8 cellular contexts compared by ENCODE assay signal in genomic region chr5:154038604-154039457, GRCh38. TPM values are rescaled to one million over a fixed set of nuclear protein-coding genes. Genes with fewer than 3 reads are reported as not detected.
DNase-seq lines count a peak whose midpoint lies in the region; ATAC-seq and TF ChIP-seq lines count a peak whose summit lies in the region.

Gene FAM114A2 (minus strand): TSS chr5:154038910. CDS start chr5:154034953, 3,957 bp downstream.
Gene MFAP3 (plus strand): TSS chr5:154038967. CDS start chr5:154049723, 10,756 bp downstream.

- no peaks in the 10 kb centered on the region for H3K9me3 Mint-ChIP-seq in activated T-helper 2 cell treated with anti-CD3 and anti-CD28 coated beads, Interferon-gamma antibody, Interleukin-2, Interleukin-4, amounts not matched to agents 10 μg/mL and 5 μg/mL and 100 μg/mL, durations not matched to agents 14 hours and 24 hours and 36 hours
- H3K9me3 Mint-ChIP-seq in natural killer cell: no peaks in the 10 kb centered on the region

- peak within 1 kb of the TSS; percentile 98 for H3K4me3 Mint-ChIP-seq in activated T-helper 2 cell treated with anti-CD3 and anti-CD28 coated beads, Interferon-gamma antibody, Interleukin-2, Interleukin-4, amounts not matched to agents 10 μg/mL and 5 μg/mL and 100 μg/mL, durations not matched to agents 14 hours and 24 hours and 36 hours (ENCODE audit: low read depth)
- peak within 1 kb of the TSS; percentile 96 for H3K4me3 Mint-ChIP-seq in natural killer cell

- H3K27ac ChIP-seq in RWPE2 (ENCODE audit: poor library complexity, severe bottlenecking): peak within 1 kb of the TSS; percentile 63

- intact Hi-C loops in activated T-helper 2 cell treated with anti-CD3 and anti-CD28 coated beads, Interferon-gamma antibody, Interleukin-2, Interleukin-4, amounts not matched to agents 10 μg/mL and 5 μg/mL and 100 μg/mL, durations not matched to agents 14 hours and 24 hours and 36 hours (cut with micrococcal nuclease): loop anchor here (1.0 to 10.0 kb wide), 3 partner anchors 34 to 816 kb away; partner anchors contain the start of genes CNOT8, FAXDC2 and SAP30L
- intact Hi-C loops in natural killer cell (cut with micrococcal nuclease): no loop called here

- TF ChIP-seq CTCF in LNCaP clone FGC (IDR thresholded peaks at IDR 0.05; ENCODE audit: control insufficient read depth, extremely low read depth, insufficient read depth) (no peak), RWPE2 (IDR thresholded peaks at IDR 0.05; ENCODE audit: poor library complexity, severe bottlenecking) (no peak), natural killer cell (IDR thresholded peaks at IDR 0.05) (no peak)

- H3K27ac Mint-ChIP-seq in activated T-helper 2 cell treated with anti-CD3 and anti-CD28 coated beads, Interferon-gamma antibody, Interleukin-2, Interleukin-4, amounts not matched to agents 10 μg/mL and 5 μg/mL and 100 μg/mL, durations not matched to agents 14 hours and 24 hours and 36 hours: peak within 1 kb of the TSS; percentile 94
- H3K27ac Mint-ChIP-seq in natural killer cell: peak within 1 kb of the TSS; percentile 95 to 98

- DNase-seq in ELF-1 (ENCODE audit: low read depth, low spot score) (peak; percentile 94), H4 (ENCODE audit: low spot score) (peak; percentile 85), LNCaP clone FGC (ENCODE audit: low read depth) (peak; percentile 72), RWPE2 (ENCODE audit: low spot score) (peak; percentile 97), fibroblast of peridontal ligament (ENCODE audit: extremely low read depth) (peak; percentile 73), natural killer cell (peak; percentile 81)
- DNase-seq in activated T-helper 2 cell treated with anti-CD3 and anti-CD28 coated beads, Interferon-gamma antibody, Interleukin-2, Interleukin-4, amounts not matched to agents 10 μg/mL and 5 μg/mL and 100 μg/mL, durations not matched to agents 14 hours and 24 hours and 36 hours (ENCODE audit: low spot score): peak; percentile 87
- peak; percentile 75 to 85 (median 80) for DNase-seq in stimulated activated naive CD4-positive, alpha-beta T cell (lab: John Stamatoyannopoulos, UW)

- peaks cover 18% of the 10 kb centered on the region for H3K4me1 ChIP-seq in RWPE2 (ENCODE audit: insufficient read depth, poor library complexity, severe bottlenecking)

- no peaks in the 10 kb centered on the region for H3K9me3 ChIP-seq in RWPE2 (ENCODE audit: severe bottlenecking)

- no peaks in the 10 kb centered on the region for H3K27me3 Mint-ChIP-seq in activated T-helper 2 cell treated with anti-CD3 and anti-CD28 coated beads, Interferon-gamma antibody, Interleukin-2, Interleukin-4, amounts not matched to agents 10 μg/mL and 5 μg/mL and 100 μg/mL, durations not matched to agents 14 hours and 24 hours and 36 hours (ENCODE audit: low read depth)
- no peaks in the 10 kb centered on the region for H3K27me3 Mint-ChIP-seq in natural killer cell (ENCODE audit: low read depth in 2 of 2)

- H3K36me3 Mint-ChIP-seq in activated T-helper 2 cell treated with anti-CD3 and anti-CD28 coated beads, Interferon-gamma antibody, Interleukin-2, Interleukin-4, amounts not matched to agents 10 μg/mL and 5 μg/mL and 100 μg/mL, durations not matched to agents 14 hours and 24 hours and 36 hours (ENCODE audit: low read depth): peaks cover 14% of the 10 kb centered on the region
- H3K36me3 Mint-ChIP-seq in natural killer cell: no peaks in the 10 kb centered on the region

- H3K27me3 ChIP-seq in RWPE2 (ENCODE audit: insufficient read depth, poor library complexity, severe bottlenecking): no peaks in the 10 kb centered on the region

- peak within 1 kb of the TSS; percentile 98 for H3K4me3 ChIP-seq in LNCaP clone FGC (ENCODE audit: low read depth, low read length)
- peak within 1 kb of the TSS; percentile 56 for H3K4me3 ChIP-seq in RWPE2 (ENCODE audit: severe bottlenecking)

- H3K36me3 ChIP-seq in RWPE2 (ENCODE audit: low read depth): peaks cover 19% of the 10 kb centered on the region

- peaks cover 36% of the 10 kb centered on the region for H3K4me1 Mint-ChIP-seq in activated T-helper 2 cell treated with anti-CD3 and anti-CD28 coated beads, Interferon-gamma antibody, Interleukin-2, Interleukin-4, amounts not matched to agents 10 μg/mL and 5 μg/mL and 100 μg/mL, durations not matched to agents 14 hours and 24 hours and 36 hours (ENCODE audit: low read depth)
- H3K4me1 Mint-ChIP-seq in natural killer cell: peaks cover 51 to 59% of the 10 kb centered on the region in 2 donors

- ATAC-seq in RWPE2 (ENCODE audit: low read depth) (peak; percentile 99), natural killer cell (peak; percentile 95 to 99 (median 96))

RNA-seq across cellular contexts. Expression of gene FAM114A2, which starts in this region (rescaled TPM):
- 14.6 and 28.9 TPM in 2 replicates for total RNA-seq in H4 (2014; rRNA removed; shearing (Covaris generic))
- total RNA-seq in activated T-helper 2 cell treated with anti-CD3 and anti-CD28 coated beads, Interferon-gamma antibody, Interleukin-2, Interleukin-4, amounts not matched to agents 10 μg/mL and 5 μg/mL and 100 μg/mL, durations not matched to agents 14 hours and 24 hours and 36 hours: 23.6 and 31.2 TPM in 2 replicates
- total RNA-seq in natural killer cell: 10 to 100 TPM; 29.0 to 37.8 (median 29.4) TPM

RNA-seq across cellular contexts. Expression of gene MFAP3, which starts in this region (rescaled TPM):
- total RNA-seq in H4 (2014; rRNA removed; shearing (Covaris generic)): 56.8 and 61.2 TPM in 2 replicates
- total RNA-seq in activated T-helper 2 cell treated with anti-CD3 and anti-CD28 coated beads, Interferon-gamma antibody, Interleukin-2, Interleukin-4, amounts not matched to agents 10 μg/mL and 5 μg/mL and 100 μg/mL, durations not matched to agents 14 hours and 24 hours and 36 hours: 17.1 and 21.8 TPM in 2 replicates
- total RNA-seq in natural killer cell: 10 to 100 TPM; 20.4 to 24.8 (median 22.7) TPM

Comparison
In these comparisons a context has a peak if more than half of its experiments do, and no peak if none do; other contexts are left out.
1. Peak in every context shown above with its lines: DNase-seq, ATAC-seq, H3K4me3 ChIP-seq and H3K27ac ChIP-seq.